Comparison of ENCODE assay signal across 1 cellular context in genomic region chr10:32329061-32329460, GRCh38.
TF ChIP-seq lines count a peak whose summit lies in the region.

No MANE protein-coding gene starts in this region.

TF ChIP-seq in GM12878, 131 proteins besides CTCF, POLR2A, EP300 and RAD21:
- TF ChIP-seq NFIC (IDR thresholded peaks at IDR 0.05; ENCODE audit: low read depth, low read length) (no peak), CBX5 (IDR thresholded peaks at IDR 0.05; ENCODE audit: low read depth) (no peak), POU2F2 (IDR thresholded peaks at IDR 0.05; ENCODE audit: borderline replicate concordance, low read depth, low read length) (no peak), JUND (IDR thresholded peaks at IDR 0.05; ENCODE audit: low read depth, low read length) (no peak), HSF1 (IDR thresholded peaks at IDR 0.05; ENCODE audit: low read depth, low read length) (no peak), HDAC6 (IDR thresholded peaks at IDR 0.05; ENCODE audit: unreplicated experiment) (no peak), YY1 (IDR thresholded peaks at IDR 0.05; ENCODE audit: low read depth, low read length) (no peak), CREM (IDR thresholded peaks at IDR 0.05; ENCODE audit: low read depth) (no peak), SPI1 (IDR thresholded peaks at IDR 0.05; ENCODE audit: borderline replicate concordance, insufficient read depth, low read depth, low read length) (no peak), POLR2AphosphoS5 (IDR thresholded peaks at IDR 0.05; ENCODE audit: low read length) (no peak), CEBPB (IDR thresholded peaks at IDR 0.05; ENCODE audit: borderline replicate concordance in 1 of 2, low read depth in 2 of 2, low read length in 2 of 2) (no peak), HDGF (IDR thresholded peaks at IDR 0.05) (no peak), MYB (IDR thresholded peaks at IDR 0.05; ENCODE audit: borderline replicate concordance, low read depth, low read length) (no peak), CHD4 (IDR thresholded peaks at IDR 0.05) (no peak), BACH1 (IDR thresholded peaks at IDR 0.05; ENCODE audit: borderline replicate concordance) (no peak), STAT1 (conservative IDR thresholded peaks at IDR 0.05) (no peak), NRF1 (conservative IDR thresholded peaks at IDR 0.05; ENCODE audit: low read depth, low read length) (no peak)
- TF ChIP-seq, protein P1, sequence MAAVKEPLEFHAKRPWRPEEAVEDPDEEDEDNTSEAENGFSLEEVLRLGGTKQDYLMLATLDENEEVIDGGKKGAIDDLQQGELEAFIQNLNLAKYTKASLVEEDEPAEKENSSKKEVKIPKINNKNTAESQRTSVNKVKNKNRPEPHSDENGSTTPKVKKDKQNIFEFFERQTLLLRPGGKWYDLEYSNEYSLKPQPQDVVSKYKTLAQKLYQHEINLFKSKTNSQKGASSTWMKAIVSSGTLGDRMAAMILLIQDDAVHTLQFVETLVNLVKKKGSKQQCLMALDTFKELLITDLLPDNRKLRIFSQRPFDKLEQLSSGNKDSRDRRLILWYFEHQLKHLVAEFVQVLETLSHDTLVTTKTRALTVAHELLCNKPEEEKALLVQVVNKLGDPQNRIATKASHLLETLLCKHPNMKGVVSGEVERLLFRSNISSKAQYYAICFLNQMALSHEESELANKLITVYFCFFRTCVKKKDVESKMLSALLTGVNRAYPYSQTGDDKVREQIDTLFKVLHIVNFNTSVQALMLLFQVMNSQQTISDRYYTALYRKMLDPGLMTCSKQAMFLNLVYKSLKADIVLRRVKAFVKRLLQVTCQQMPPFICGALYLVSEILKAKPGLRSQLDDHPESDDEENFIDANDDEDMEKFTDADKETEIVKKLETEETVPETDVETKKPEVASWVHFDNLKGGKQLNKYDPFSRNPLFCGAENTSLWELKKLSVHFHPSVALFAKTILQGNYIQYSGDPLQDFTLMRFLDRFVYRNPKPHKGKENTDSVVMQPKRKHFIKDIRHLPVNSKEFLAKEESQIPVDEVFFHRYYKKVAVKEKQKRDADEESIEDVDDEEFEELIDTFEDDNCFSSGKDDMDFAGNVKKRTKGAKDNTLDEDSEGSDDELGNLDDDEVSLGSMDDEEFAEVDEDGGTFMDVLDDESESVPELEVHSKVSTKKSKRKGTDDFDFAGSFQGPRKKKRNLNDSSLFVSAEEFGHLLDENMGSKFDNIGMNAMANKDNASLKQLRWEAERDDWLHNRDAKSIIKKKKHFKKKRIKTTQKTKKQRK (IDR thresholded peaks at IDR 0.05; ENCODE audit: low read depth, low read length) = no peak
- TF ChIP-seq, protein P2, sequence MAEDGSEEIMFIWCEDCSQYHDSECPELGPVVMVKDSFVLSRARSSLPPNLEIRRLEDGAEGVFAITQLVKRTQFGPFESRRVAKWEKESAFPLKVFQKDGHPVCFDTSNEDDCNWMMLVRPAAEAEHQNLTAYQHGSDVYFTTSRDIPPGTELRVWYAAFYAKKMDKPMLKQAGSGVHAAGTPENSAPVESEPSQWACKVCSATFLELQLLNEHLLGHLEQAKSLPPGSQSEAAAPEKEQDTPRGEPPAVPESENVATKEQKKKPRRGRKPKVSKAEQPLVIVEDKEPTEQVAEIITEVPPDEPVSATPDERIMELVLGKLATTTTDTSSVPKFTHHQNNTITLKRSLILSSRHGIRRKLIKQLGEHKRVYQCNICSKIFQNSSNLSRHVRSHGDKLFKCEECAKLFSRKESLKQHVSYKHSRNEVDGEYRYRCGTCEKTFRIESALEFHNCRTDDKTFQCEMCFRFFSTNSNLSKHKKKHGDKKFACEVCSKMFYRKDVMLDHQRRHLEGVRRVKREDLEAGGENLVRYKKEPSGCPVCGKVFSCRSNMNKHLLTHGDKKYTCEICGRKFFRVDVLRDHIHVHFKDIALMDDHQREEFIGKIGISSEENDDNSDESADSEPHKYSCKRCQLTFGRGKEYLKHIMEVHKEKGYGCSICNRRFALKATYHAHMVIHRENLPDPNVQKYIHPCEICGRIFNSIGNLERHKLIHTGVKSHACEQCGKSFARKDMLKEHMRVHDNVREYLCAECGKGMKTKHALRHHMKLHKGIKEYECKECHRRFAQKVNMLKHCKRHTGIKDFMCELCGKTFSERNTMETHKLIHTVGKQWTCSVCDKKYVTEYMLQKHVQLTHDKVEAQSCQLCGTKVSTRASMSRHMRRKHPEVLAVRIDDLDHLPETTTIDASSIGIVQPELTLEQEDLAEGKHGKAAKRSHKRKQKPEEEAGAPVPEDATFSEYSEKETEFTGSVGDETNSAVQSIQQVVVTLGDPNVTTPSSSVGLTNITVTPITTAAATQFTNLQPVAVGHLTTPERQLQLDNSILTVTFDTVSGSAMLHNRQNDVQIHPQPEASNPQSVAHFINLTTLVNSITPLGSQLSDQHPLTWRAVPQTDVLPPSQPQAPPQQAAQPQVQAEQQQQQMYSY (CRISPR knock-in tag; IDR thresholded peaks at IDR 0.05) = no peak
